In genomic region chr2:187509667-187510417, GRCh38 we compare ENCODE assay signal across 1 cellular context.
TF ChIP-seq lines count a peak whose summit lies in the region.

No MANE protein-coding gene starts in this region.

TF ChIP-seq in HepG2, 621 proteins besides CTCF, POLR2A, EP300 and RAD21 (continued from another document):
- TF ChIP-seq TRAFD1 (CRISPR knock-in tag; IDR thresholded peaks at IDR 0.05; ENCODE audit: borderline replicate concordance) (no peak; the same call in 1 of the 2 replicates), ZNF773 (CRISPR knock-in tag; IDR thresholded peaks at IDR 0.05; ENCODE audit: borderline replicate concordance) (no peak), MYPOP (CRISPR knock-in tag; IDR thresholded peaks at IDR 0.05) (peak; percentile 60; the same call in 1 of the 2 replicates), RCOR2 (CRISPR knock-in tag; IDR thresholded peaks at IDR 0.05) (peak; percentile 93; the same call in 1 of the 2 replicates), ZNF24 (IDR thresholded peaks at IDR 0.05) (no peak), ZNF761 (CRISPR knock-in tag; conservative IDR thresholded peaks at IDR 0.05) (no peak), SIX1 (CRISPR knock-in tag; IDR thresholded peaks at IDR 0.05; ENCODE audit: borderline replicate concordance) (peak; percentile 88; the same call in 1 of the 2 replicates), HMGA1 (CRISPR knock-in tag; conservative IDR thresholded peaks at IDR 0.05) (no peak), ZNF780A (CRISPR knock-in tag; IDR thresholded peaks at IDR 0.05) (no peak), SOX5 (CRISPR knock-in tag; IDR thresholded peaks at IDR 0.05; ENCODE audit: borderline replicate concordance) (peak; percentile 99), PATZ1 (CRISPR knock-in tag; IDR thresholded peaks at IDR 0.05) (peak; percentile 99), ZGPAT (CRISPR knock-in tag; IDR thresholded peaks at IDR 0.05) (peak; percentile 83), CHD4 (IDR thresholded peaks at IDR 0.05; ENCODE audit: borderline replicate concordance, low read length) (no peak), SRF (IDR thresholded peaks at IDR 0.05; ENCODE audit: low read depth, low read length) (no peak), ZBTB39 (CRISPR knock-in tag; IDR thresholded peaks at IDR 0.05) (0 out of 2 replicates have a peak, but pooled peaks have one; percentile 65), SRSF9 (IDR thresholded peaks at IDR 0.05; ENCODE audit: borderline replicate concordance, insufficient read depth, low read depth, low read length, poor library complexity, severe bottlenecking) (no peak), NFYB (CRISPR knock-in tag; IDR thresholded peaks at IDR 0.05) (peak; percentile 60), SRY (CRISPR knock-in tag; IDR thresholded peaks at IDR 0.05) (no peak), SNAI1 (CRISPR knock-in tag; IDR thresholded peaks at IDR 0.05; ENCODE audit: borderline replicate concordance) (no peak)
